ENCODE assay signal across 25 cellular contexts in the genomic region with DNA sequence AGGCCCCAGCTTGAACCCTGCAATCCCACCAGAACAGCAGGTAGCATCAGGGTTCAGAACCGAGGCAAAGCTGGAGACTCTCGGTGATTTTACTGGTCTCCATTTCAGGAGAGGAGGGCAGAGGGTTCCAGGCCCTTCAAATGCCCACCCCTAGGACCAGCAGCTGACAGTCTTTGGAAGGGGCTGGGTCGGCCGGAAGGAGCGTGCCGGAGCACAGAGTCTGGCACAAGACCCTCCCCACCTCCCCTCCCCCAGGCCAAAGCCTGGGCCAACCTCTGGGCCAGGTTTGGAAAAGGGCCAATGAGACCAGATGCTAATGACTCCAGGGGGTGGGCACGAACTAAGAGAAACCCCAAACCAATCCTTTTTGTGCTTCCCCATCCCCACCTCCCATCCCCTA. TPM values are rescaled to one million over a fixed set of nuclear protein-coding genes. Genes with fewer than 3 reads are reported as not detected.
"Had no signal": no experiment of that assay in that cellular context is flagged by ENCODE, and none has a peak within 500 bp of the region (broad histone marks: within the 10 kb centered on the region; RNA-seq: fewer than 3 reads in every experiment).

No MANE protein-coding gene starts in this region.

- H3K4me3 ChIP-seq: hepatocyte, left lung, lower lobe of right lung, pancreas, prostate gland, skin epidermis, stomach, suprapubic skin, transverse colon, upper lobe of left lung, vagina had no signal

- H3K27me3 ChIP-seq: hepatocyte, pancreas had no signal

- H3K27ac ChIP-seq: hepatocyte, left lung, lower lobe of right lung, pancreas, prostate gland, stomach, suprapubic skin, transverse colon, upper lobe of left lung, vagina had no signal

- DNase-seq: kidney glomerular epithelial cell; left colon; left lung; lower lobe of right lung; mammary epithelial cell; mesenchymal stem cell; naive thymus-derived CD8-positive, alpha-beta T cell; retina; stimulated activated CD4-positive, alpha-beta T cell treated with anti-CD3 and anti-CD28 coated beads, Interleukin-12 subunit alpha, Interleukin-12 subunit beta, amount 100 ng/mL, for 4 hours; stimulated activated CD4-positive, alpha-beta T cell treated with anti-CD3 and anti-CD28 coated beads, Interleukin-15, amount 100 ng/mL, for 24 hours; stimulated activated CD4-positive, alpha-beta T cell treated with anti-CD3 and anti-CD28 coated beads, Interleukin-2, amount 100 ng/mL, for 24 hours; stimulated activated CD4-positive, alpha-beta T cell treated with anti-CD3 and anti-CD28 coated beads, Interleukin-4, amount 100 ng/mL, for 1 hour; stimulated activated naive B cell treated with anti-CD40 and anti-IgM and Interleukin-4, amounts not matched to agents 10 μg/mL and 1 μg/mL and 100 μg/mL, for 72 hours; stimulated activated naive CD8-positive, alpha-beta T cell treated with anti-CD3 and anti-CD28 coated beads, Interleukin-15, Interleukin-2, amounts not matched to agents 100 U/mL and 50 U/mL, for 24 hours; stomach; transverse colon; upper lobe of left lung had no signal

- H3K36me3 ChIP-seq: left lung, lower lobe of right lung, pancreas, prostate gland, stomach, suprapubic skin, transverse colon, upper lobe of left lung, vagina had no signal

- H3K9me3 ChIP-seq: left lung, lower lobe of right lung, pancreas, prostate gland, stomach, suprapubic skin, transverse colon, upper lobe of left lung, vagina had no signal

- H3K4me1 ChIP-seq: prostate gland had no signal

- ATAC-seq: left colon; left lung; lower lobe of right lung; naive thymus-derived CD8-positive, alpha-beta T cell; pancreas; stimulated activated naive B cell treated with anti-CD40 and anti-IgM and Interleukin-4, amounts not matched to agents 10 μg/mL and 1 μg/mL and 100 μg/mL, for 72 hours; stimulated activated naive CD8-positive, alpha-beta T cell treated with anti-CD3 and anti-CD28 coated beads, Interleukin-15, Interleukin-2, amounts not matched to agents 100 U/mL and 50 U/mL, for 24 hours had no signal

RNA-seq across cellular contexts. Expression of a gene that starts 44.2 kb away (rescaled TPM):
- total RNA-seq: sciatic nerve, vagina had no signal
- polyA plus RNA-seq: hepatocyte, keratinocyte had no signal
